In genomic region chr9:135329571-135330306, GRCh38 we compare ENCODE assay signal across 17 cellular contexts.
DNase-seq lines count a peak whose midpoint lies in the region; ATAC-seq lines count a peak whose summit lies in the region.
"Had no signal": no experiment of that assay in that cellular context is flagged by ENCODE, and none has a peak within 500 bp of the region (broad histone marks: within the 10 kb centered on the region; RNA-seq: fewer than 3 reads in every experiment).

No MANE protein-coding gene starts in this region.

- no peaks in the 10 kb centered on the region for H3K27me3 Mint-ChIP-seq in activated CD8-positive, alpha-beta memory T cell treated with anti-CD3 and anti-CD28 coated beads, Interleukin-2, amount 10 ng/mL, durations not matched to agents 7 days and 5 days
- H3K27me3 Mint-ChIP-seq: IgD-negative memory B cell had no signal

- no peaks in the 10 kb centered on the region for H3K36me3 Mint-ChIP-seq in activated CD8-positive, alpha-beta memory T cell treated with anti-CD3 and anti-CD28 coated beads, Interleukin-2, amount 10 ng/mL, durations not matched to agents 7 days and 5 days
- H3K36me3 Mint-ChIP-seq: IgD-negative memory B cell had no signal

- CTCF ChIA-PET in activated CD8-positive, alpha-beta memory T cell treated with anti-CD3 and anti-CD28 coated beads, Interleukin-2, amount 10 ng/mL, durations not matched to agents 7 days and 5 days (lab: Charles Lee), result no interaction called here

- no peak for ATAC-seq in activated CD8-positive, alpha-beta memory T cell treated with anti-CD3 and anti-CD28 coated beads, Interleukin-2, amount 10 ng/mL, durations not matched to agents 7 days and 5 days
- ATAC-seq in sciatic nerve (no peak), HG03460 (IDR thresholded peaks at IDR 0.05; ENCODE audit: unreplicated experiment) (no peak)
- ATAC-seq: activated T-helper 17 cell treated with anti-CD3 and anti-CD28 coated beads, Interleukin-2, amount 50 U/mL, for 72 hours; Panc1 had no signal

- peak; percentile 59 for DNase-seq in NCI-H2029 (lab: John Stamatoyannopoulos, UW)
- no peak for DNase-seq in NCI-H2029 treated with DMSO at 0.1 percent for 48 hours (lab: John Stamatoyannopoulos, UW)
- peak; percentile 36 to 49 for DNase-seq in NCI-H187 (lab: John Stamatoyannopoulos, UW)
- DNase-seq in activated CD8-positive, alpha-beta memory T cell treated with anti-CD3 and anti-CD28 coated beads, Interleukin-2, amount 10 ng/mL, durations not matched to agents 7 days and 5 days, result peak; percentile 29
- DNase-seq in sciatic nerve (ENCODE audit: low spot score), result peak; percentile 44
- no peak for DNase-seq in anterior cingulate cortex (lab: John Stamatoyannopoulos, UW)
- DNase-seq in NK-92 treated with Interleukin-12 subunit alpha and Interleukin-12 subunit beta, amount 100 ng/mL, for 24 hours (lab: John Stamatoyannopoulos, UW), result no peak
- DNase-seq: ACHN; activated CD4-positive, alpha-beta T cell treated with anti-CD3 and anti-CD28 coated beads for 4 hours; mammary epithelial cell; occipital lobe; spleen had no signal

- no peaks in the 10 kb centered on the region for H3K4me1 Mint-ChIP-seq in activated CD8-positive, alpha-beta memory T cell treated with anti-CD3 and anti-CD28 coated beads, Interleukin-2, amount 10 ng/mL, durations not matched to agents 7 days and 5 days
- H3K4me1 Mint-ChIP-seq: activated T-helper 17 cell treated with anti-CD3 and anti-CD28 coated beads, Interleukin-2, amount 50 U/mL, for 72 hours; IgD-negative memory B cell had no signal

- H3K9me3 Mint-ChIP-seq in activated CD8-positive, alpha-beta memory T cell treated with anti-CD3 and anti-CD28 coated beads, Interleukin-2, amount 10 ng/mL, durations not matched to agents 7 days and 5 days (ENCODE audit: low read depth), result no peaks in the 10 kb centered on the region
- H3K9me3 Mint-ChIP-seq: activated T-helper 17 cell treated with anti-CD3 and anti-CD28 coated beads, Interleukin-2, amount 50 U/mL, for 72 hours; dendritic cell treated with granulocyte-macrophage colony-stimulating factor and Interleukin-4, amounts not matched to agents 40 ng/mL and 50 ng/mL, for 4 days had no signal

- H3K27ac Mint-ChIP-seq in activated CD8-positive, alpha-beta memory T cell treated with anti-CD3 and anti-CD28 coated beads, Interleukin-2, amount 10 ng/mL, durations not matched to agents 7 days and 5 days, result no peak overlapping the region
- H3K27ac Mint-ChIP-seq: activated T-helper 17 cell treated with anti-CD3 and anti-CD28 coated beads, Interleukin-2, amount 50 U/mL, for 72 hours; dendritic cell treated with granulocyte-macrophage colony-stimulating factor and Interleukin-4, amounts not matched to agents 40 ng/mL and 50 ng/mL, for 4 days; IgD-negative memory B cell had no signal

- H3K4me3 Mint-ChIP-seq in activated CD8-positive, alpha-beta memory T cell treated with anti-CD3 and anti-CD28 coated beads, Interleukin-2, amount 10 ng/mL, durations not matched to agents 7 days and 5 days, result no peak overlapping the region
- H3K4me3 Mint-ChIP-seq: activated T-helper 17 cell treated with anti-CD3 and anti-CD28 coated beads, Interleukin-2, amount 50 U/mL, for 72 hours; dendritic cell treated with granulocyte-macrophage colony-stimulating factor and Interleukin-4, amounts not matched to agents 40 ng/mL and 50 ng/mL, for 4 days; IgD-negative memory B cell had no signal

- intact Hi-C loops in sciatic nerve (cut with DNase I), result no loop called here

Comparison
In these comparisons a context has a peak if more than half of its experiments do, and no peak if none do; other contexts are left out.
1. DNase-seq: peak in NCI-H2029 (single experiment), NCI-H187 (2 of 2), activated CD8-positive, alpha-beta memory T cell treated with anti-CD3 and anti-CD28 coated beads, Interleukin-2, amount 10 ng/mL, durations not matched to agents 7 days and 5 days (single experiment) and sciatic nerve (single experiment); none in NCI-H2029 treated with DMSO at 0.1 percent for 48 hours (single experiment), anterior cingulate cortex (0 of 58) and NK-92 treated with Interleukin-12 subunit alpha and Interleukin-12 subunit beta, amount 100 ng/mL, for 24 hours (single experiment).